In genomic region chr12:6866920-6867406, GRCh38 we compare ENCODE assay signal across 8 cellular contexts. TPM values are rescaled to one million over a fixed set of nuclear protein-coding genes. Genes with fewer than 3 reads are reported as not detected.
DNase-seq lines count a peak whose midpoint lies in the region; ATAC-seq lines count a peak whose summit lies in the region.

No MANE protein-coding gene starts in this region.

- H3K4me3 Mint-ChIP-seq in activated T-cell treated with anti-CD3 and anti-CD28 coated beads, Interleukin-2, amount 50 U/mL, for 72 hours, result peak overlapping the region; percentile 94 to 98
- peak overlapping the region; percentile 94 for H3K4me3 Mint-ChIP-seq in activated naive CD8-positive, alpha-beta T cell treated with anti-CD3 and anti-CD28 coated beads, Interleukin-2, amount 50 U/mL, for 24 hours
- H3K4me3 Mint-ChIP-seq in stimulated activated effector memory CD8-positive, alpha-beta T cell treated with anti-CD3 and anti-CD28 coated beads, Interleukin-12 subunit alpha, Interleukin-12 subunit beta, amount 100 ng/mL, for 72 hours, result peak overlapping the region; percentile 91

- H3K9me3 Mint-ChIP-seq in activated T-cell treated with anti-CD3 and anti-CD28 coated beads, Interleukin-2, amount 50 U/mL, for 72 hours, result no peaks in the 10 kb centered on the region
- no peaks in the 10 kb centered on the region for H3K9me3 Mint-ChIP-seq in activated naive CD8-positive, alpha-beta T cell treated with anti-CD3 and anti-CD28 coated beads, Interleukin-2, amount 50 U/mL, for 24 hours
- no peaks in the 10 kb centered on the region for H3K9me3 Mint-ChIP-seq in stimulated activated effector memory CD8-positive, alpha-beta T cell treated with anti-CD3 and anti-CD28 coated beads, Interleukin-12 subunit alpha, Interleukin-12 subunit beta, amount 100 ng/mL, for 72 hours

- no peaks in the 10 kb centered on the region for H3K27me3 Mint-ChIP-seq in activated T-cell treated with anti-CD3 and anti-CD28 coated beads, Interleukin-2, amount 50 U/mL, for 72 hours (ENCODE audit: low read depth)
- peaks cover 2% of the 10 kb centered on the region for H3K27me3 Mint-ChIP-seq in activated naive CD8-positive, alpha-beta T cell treated with anti-CD3 and anti-CD28 coated beads, Interleukin-2, amount 50 U/mL, for 24 hours

- peak overlapping the region; percentile 98 for H3K27ac Mint-ChIP-seq in activated T-cell treated with anti-CD3 and anti-CD28 coated beads, Interleukin-2, amount 50 U/mL, for 72 hours
- H3K27ac Mint-ChIP-seq in activated naive CD8-positive, alpha-beta T cell treated with anti-CD3 and anti-CD28 coated beads, Interleukin-2, amount 50 U/mL, for 24 hours, result peak overlapping the region; percentile 97
- H3K27ac Mint-ChIP-seq in stimulated activated effector memory CD8-positive, alpha-beta T cell treated with anti-CD3 and anti-CD28 coated beads, Interleukin-12 subunit alpha, Interleukin-12 subunit beta, amount 100 ng/mL, for 72 hours, result peak overlapping the region; percentile 98

- H3K36me3 ChIP-seq in iPS-18a (ENCODE audit: control insufficient read depth, low read depth, low read length), result peaks cover 51% of the 10 kb centered on the region

- H3K9ac ChIP-seq in iPS-18a (ENCODE audit: low read length), result peak overlapping the region; percentile 58

- peaks cover 57% of the 10 kb centered on the region for H3K4me1 Mint-ChIP-seq in activated T-cell treated with anti-CD3 and anti-CD28 coated beads, Interleukin-2, amount 50 U/mL, for 72 hours (ENCODE audit: low read depth)
- peaks cover 54% of the 10 kb centered on the region for H3K4me1 Mint-ChIP-seq in activated naive CD8-positive, alpha-beta T cell treated with anti-CD3 and anti-CD28 coated beads, Interleukin-2, amount 50 U/mL, for 24 hours
- H3K4me1 Mint-ChIP-seq in stimulated activated effector memory CD8-positive, alpha-beta T cell treated with anti-CD3 and anti-CD28 coated beads, Interleukin-12 subunit alpha, Interleukin-12 subunit beta, amount 100 ng/mL, for 72 hours, result peaks cover 44% of the 10 kb centered on the region

- ATAC-seq in activated T-cell treated with anti-CD3 and anti-CD28 coated beads, Interleukin-2, amount 50 U/mL, for 72 hours (replicated peaks in 1 of 2), result peak; percentile 5 to 6
- ATAC-seq in HG03280 (IDR thresholded peaks at IDR 0.05; ENCODE audit: unreplicated experiment) (peak; percentile 7), GM21526 (IDR thresholded peaks at IDR 0.05; ENCODE audit: low FRiP score, unreplicated experiment) (no peak)
- ATAC-seq in activated naive CD8-positive, alpha-beta T cell treated with anti-CD3 and anti-CD28 coated beads, Interleukin-2, amount 50 U/mL, for 24 hours, result peak; percentile 2
- peak; percentile 1 for ATAC-seq in stimulated activated effector memory CD8-positive, alpha-beta T cell treated with anti-CD3 and anti-CD28 coated beads, Interleukin-12 subunit alpha, Interleukin-12 subunit beta, amount 100 ng/mL, for 72 hours

- peak overlapping the region; percentile 24 for H3K27ac ChIP-seq in iPS-18a (ENCODE audit: low read length)

- H3K4me1 ChIP-seq in iPS-18a (ENCODE audit: control insufficient read depth, low read depth, low read length), result peaks cover 18% of the 10 kb centered on the region

- peak overlapping the region; percentile 73 for H3K4me3 ChIP-seq in iPS-18a (ENCODE audit: low read length)

- H3K9me3 ChIP-seq in iPS-18a (ENCODE audit: control insufficient read depth, low read depth, low read length), result no peaks in the 10 kb centered on the region

- no peaks in the 10 kb centered on the region for H3K27me3 ChIP-seq in iPS-18a (ENCODE audit: control insufficient read depth, insufficient read depth, low read length)

- no peak for DNase-seq in activated T-cell treated with anti-CD3 and anti-CD28 coated beads, Interleukin-2, amount 50 U/mL, for 72 hours
- DNase-seq in activated T-cell treated with anti-CD3 and anti-CD28 coated beads for 4 hours (no peak), SKM-1 (lab: John Stamatoyannopoulos, UW; ENCODE audit: unreplicated experiment) (no peak)
- no peak for DNase-seq in activated naive CD8-positive, alpha-beta T cell treated with anti-CD3 and anti-CD28 coated beads, Interleukin-2, amount 50 U/mL, for 24 hours
- DNase-seq in stimulated activated effector memory CD8-positive, alpha-beta T cell treated with anti-CD3 and anti-CD28 coated beads, Interleukin-12 subunit alpha, Interleukin-12 subunit beta, amount 100 ng/mL, for 72 hours (ENCODE audit: low spot score in 2 of 2), result no peak

- H3K36me3 Mint-ChIP-seq in activated T-cell treated with anti-CD3 and anti-CD28 coated beads, Interleukin-2, amount 50 U/mL, for 72 hours (ENCODE audit: insufficient read depth in 2 of 2), result peaks cover 20 to 21% of the 10 kb centered on the region in 2 donors
- peaks cover 61% of the 10 kb centered on the region for H3K36me3 Mint-ChIP-seq in activated naive CD8-positive, alpha-beta T cell treated with anti-CD3 and anti-CD28 coated beads, Interleukin-2, amount 50 U/mL, for 24 hours (ENCODE audit: low read depth)
- H3K36me3 Mint-ChIP-seq in stimulated activated effector memory CD8-positive, alpha-beta T cell treated with anti-CD3 and anti-CD28 coated beads, Interleukin-12 subunit alpha, Interleukin-12 subunit beta, amount 100 ng/mL, for 72 hours, result peaks cover 100% of the 10 kb centered on the region

RNA-seq across cellular contexts. Expression of gene TPI1, which starts 0.4 kb away (rescaled TPM):
- total RNA-seq in activated T-cell treated with anti-CD3 and anti-CD28 coated beads, Interleukin-2, amount 50 U/mL, for 72 hours, result 100 to 1,000 TPM; 504 to 562 TPM

RNA-seq across cellular contexts. Expression of gene SPSB2, which starts 6.1 kb away (rescaled TPM):
- total RNA-seq in activated T-cell treated with anti-CD3 and anti-CD28 coated beads, Interleukin-2, amount 50 U/mL, for 72 hours, result 10 to 100 TPM in 1 of 2 donors, 1 to 10 TPM in 1; 9.6 to 10.4 TPM

RNA-seq across cellular contexts. Expression of gene USP5, which starts 15.0 kb away (rescaled TPM):
- total RNA-seq in activated T-cell treated with anti-CD3 and anti-CD28 coated beads, Interleukin-2, amount 50 U/mL, for 72 hours, result 100 to 1,000 TPM in 1 of 2 donors, 10 to 100 TPM in 1; 98.0 to 105 TPM

RNA-seq across cellular contexts. Expression of gene CDCA3, which starts 15.9 kb away (rescaled TPM):
- total RNA-seq in activated T-cell treated with anti-CD3 and anti-CD28 coated beads, Interleukin-2, amount 50 U/mL, for 72 hours, result 10 to 100 TPM; 67.7 to 94.8 TPM

RNA-seq across cellular contexts. Expression of gene GNB3, which starts 26.2 kb away (rescaled TPM):
- 1 to 10 TPM in 1 of 2 donors, under 1 TPM in 1; 0.95 to 1.3 TPM for total RNA-seq in activated T-cell treated with anti-CD3 and anti-CD28 coated beads, Interleukin-2, amount 50 U/mL, for 72 hours
